Comparison of ENCODE assay signal across 8 cellular contexts in genomic region chr16:4803479-4804243, GRCh38. TPM values are rescaled to one million over a fixed set of nuclear protein-coding genes. Genes with fewer than 3 reads are reported as not detected.
DNase-seq lines count a peak whose midpoint lies in the region; ATAC-seq, FAIRE-seq and TF ChIP-seq lines count a peak whose summit lies in the region.

No MANE protein-coding gene starts in this region.

- FAIRE-seq in HepG2 (lab: Jason Lieb, UNC) = no peak

- POLR2A ChIA-PET in HepG2 (lab: Yijun Ruan, JAX) = interaction anchor here (1.3 kb wide), 1 partner anchor 69 kb away, joined by 5 read pairs; the partner anchor contains the start of genes ANKS3 and DNAAF8

- H3K9me3 ChIP-seq in HepG2 (ENCODE audit: low read length) = no peaks in the 10 kb centered on the region
- H3K9me3 ChIP-seq in right lobe of liver = no peaks in the 10 kb centered on the region
- no peaks in the 10 kb centered on the region for H3K9me3 ChIP-seq in upper lobe of left lung

- no TSS peak for BruUV-seq in HepG2 (replicated peaks; lab: Mats Ljungman, UMichigan)

- peaks cover 25% of the 10 kb centered on the region for H3K36me3 Mint-ChIP-seq in activated T-helper 2 cell treated with anti-CD3 and anti-CD28 coated beads, Interferon-gamma antibody, Interleukin-2, Interleukin-4, amounts not matched to agents 10 μg/mL and 5 μg/mL and 100 μg/mL, durations not matched to agents 14 hours and 24 hours and 36 hours (ENCODE audit: low read depth)

- no peak overlapping the region for H3K18ac ChIP-seq in mesendoderm (ENCODE audit: low read length)

- H3K27ac Mint-ChIP-seq in activated T-helper 2 cell treated with anti-CD3 and anti-CD28 coated beads, Interferon-gamma antibody, Interleukin-2, Interleukin-4, amounts not matched to agents 10 μg/mL and 5 μg/mL and 100 μg/mL, durations not matched to agents 14 hours and 24 hours and 36 hours = no peak overlapping the region

- H3K79me1 ChIP-seq in mesendoderm (ENCODE audit: low read length) = no peaks in the 10 kb centered on the region

- WGBS in HepG2 (ENCODE audit: low lambda C conversion rate) = 89% methylated on average over 19 of the region's 19 CpGs
- 58% methylated on average over 14 of the region's 19 CpGs for WGBS in right lobe of liver (ENCODE audit: insufficient coverage, low coverage, low lambda C conversion rate, missing lambda C conversion rate)
- no CpG with 5 or more reads among the region's 19 CpGs for WGBS in mesendoderm (ENCODE audit: extremely low coverage, insufficient coverage, low lambda C conversion rate)
- WGBS in upper lobe of left lung, 2 donors = 62 to 65% methylated on average over 19 of the region's 19 CpGs

- H3K79me2 ChIP-seq in HepG2 (ENCODE audit: insufficient read depth, low read length) = no peaks in the 10 kb centered on the region
- H3K79me2 ChIP-seq in mesendoderm (ENCODE audit: control insufficient read depth, insufficient read depth, low read length) = no peaks in the 10 kb centered on the region

- no peak overlapping the region for H2AK5ac ChIP-seq in mesendoderm (ENCODE audit: low read length)

- peak overlapping the region; percentile 25 for H3K56ac ChIP-seq in mesendoderm (ENCODE audit: low read length)

- TF ChIP-seq POLR2A in HepG2 (IDR thresholded peaks at IDR 0.05; ENCODE audit: insufficient read depth in 1 of 2, low read depth in 2 of 2, low read length in 2 of 2) = no peak
- no peak for TF ChIP-seq POLR2A in right lobe of liver (IDR thresholded peaks at IDR 0.05)
- TF ChIP-seq POLR2A in upper lobe of left lung (IDR thresholded peaks at IDR 0.05) = no peak

- H3K4me1 ChIP-seq in HepG2 (ENCODE audit: insufficient read depth, low read length) (peaks cover 24% of the 10 kb centered on the region), right lobe of liver (peaks cover 0 to 12% (median under 1%) of the 10 kb centered on the region in 4 donors), mesendoderm (ENCODE audit: control insufficient read depth, low read depth, low read length) (no peaks in the 10 kb centered on the region), upper lobe of left lung (peaks cover 15 to 37% (median 26%) of the 10 kb centered on the region in 4 donors)

- peak overlapping the region; percentile 63 for H3K4me3 Mint-ChIP-seq in activated T-helper 2 cell treated with anti-CD3 and anti-CD28 coated beads, Interferon-gamma antibody, Interleukin-2, Interleukin-4, amounts not matched to agents 10 μg/mL and 5 μg/mL and 100 μg/mL, durations not matched to agents 14 hours and 24 hours and 36 hours (ENCODE audit: low read depth)

- H3K4me3 ChIP-seq in HepG2 (replicated peaks in 1 of 3; ENCODE audit: insufficient read depth in 1 of 3, low read depth in 2 of 3, low read length in 3 of 3) (peak overlapping the region in 1 of 3 experiments; percentile 88; a peak in 3 of 6 replicates), right lobe of liver (peak overlapping the region in 1 of 3 donors; percentile 99), mesendoderm (ENCODE audit: low read length) (no peak overlapping the region), upper lobe of left lung (peak overlapping the region in 2 of 4 donors; percentile 88 to 94)

- no peak overlapping the region for H3K23ac ChIP-seq in mesendoderm (ENCODE audit: low read length)

- H3K9me3 Mint-ChIP-seq in activated T-helper 2 cell treated with anti-CD3 and anti-CD28 coated beads, Interferon-gamma antibody, Interleukin-2, Interleukin-4, amounts not matched to agents 10 μg/mL and 5 μg/mL and 100 μg/mL, durations not matched to agents 14 hours and 24 hours and 36 hours = no peaks in the 10 kb centered on the region

- no peak overlapping the region for H2BK120ac ChIP-seq in mesendoderm (ENCODE audit: low read depth, low read length)

- no peak overlapping the region for H3K9ac ChIP-seq in HepG2 (ENCODE audit: insufficient read depth, low read depth, low read length)
- no peak overlapping the region for H3K9ac ChIP-seq in mesendoderm (ENCODE audit: low read length)

- H2BK15ac ChIP-seq in mesendoderm (replicated peaks; ENCODE audit: low read depth) = no peak overlapping the region

- TF ChIP-seq CTCF in HepG2 (CRISPR knock-in tag; IDR thresholded peaks at IDR 0.05) = no peak
- TF ChIP-seq CTCF in right lobe of liver (IDR thresholded peaks at IDR 0.05) = no peak
- TF ChIP-seq CTCF in upper lobe of left lung (IDR thresholded peaks at IDR 0.05) = no peak

- no peak overlapping the region for H3K4ac ChIP-seq in mesendoderm (ENCODE audit: low read depth, low read length)

- intact Hi-C loops in HepG2 (cut with micrococcal nuclease; ENCODE audit: unreplicated experiment) = loop anchor here (2.0 to 5.0 kb wide), 2 partner anchors 37 to 71 kb away; partner anchors contain the start of genes ANKS3, DNAAF8 and ZNF500
- intact Hi-C loops in right lobe of liver (cut with DNase I) = no loop called here
- intact Hi-C loops in activated T-helper 2 cell treated with anti-CD3 and anti-CD28 coated beads, Interferon-gamma antibody, Interleukin-2, Interleukin-4, amounts not matched to agents 10 μg/mL and 5 μg/mL and 100 μg/mL, durations not matched to agents 14 hours and 24 hours and 36 hours (cut with micrococcal nuclease) = loop anchor here (2.0 kb wide), 2 partner anchors 43 to 69 kb away; partner anchors contain the start of genes ANKS3, DNAAF8, GLYR1 and UBN1

- in situ Hi-C loops in HepG2 (cut with HindIII; ENCODE audit: extremely low pct_ligation_motif_present, low pct_unique_long_range_greater_than_20kb) = no loop called here

- no peak overlapping the region for H2AFZ ChIP-seq in HepG2 (ENCODE audit: low read length)

- H4K5ac ChIP-seq in mesendoderm (ENCODE audit: low read length) = no peak overlapping the region

- DNase-seq in HepG2 (ENCODE audit: low spot score) (no peak), right lobe of liver (no peak), mesendoderm (no peak), NAMALWA (ENCODE audit: low spot score) (no peak), upper lobe of left lung (no peak)
- no peak for DNase-seq in activated T-helper 2 cell treated with anti-CD3 and anti-CD28 coated beads, Interferon-gamma antibody, Interleukin-2, Interleukin-4, amounts not matched to agents 10 μg/mL and 5 μg/mL and 100 μg/mL, durations not matched to agents 14 hours and 24 hours and 36 hours (ENCODE audit: low spot score)

- H4K8ac ChIP-seq in mesendoderm (ENCODE audit: low read depth, low read length) = no peak overlapping the region

- TF ChIP-seq EP300 in HepG2 (IDR thresholded peaks at IDR 0.05; ENCODE audit: low read depth in 2 of 2, low read length in 2 of 2) (no peak), HepG2 (CRISPR knock-in tag; IDR thresholded peaks at IDR 0.05; ENCODE audit: borderline replicate concordance) (no peak), upper lobe of left lung (IDR thresholded peaks at IDR 0.05) (no peak)

- no peaks in the 10 kb centered on the region for H3K27me3 ChIP-seq in HepG2 (ENCODE audit: control insufficient read depth in 1 of 2, insufficient read depth in 2 of 2, low read length in 2 of 2)
- H3K27me3 ChIP-seq in right lobe of liver = no peaks in the 10 kb centered on the region
- no peaks in the 10 kb centered on the region for H3K27me3 ChIP-seq in mesendoderm (ENCODE audit: insufficient read depth, low read length, poor library complexity)
- H3K27me3 ChIP-seq in upper lobe of left lung = no peaks in the 10 kb centered on the region

- no peaks in the 10 kb centered on the region for H4K20me1 ChIP-seq in HepG2 (ENCODE audit: insufficient read depth, low read length)

- CTCF ChIA-PET in HepG2 (lab: Yijun Ruan, JAX; ENCODE audit: low intra/inter-chr PET ratio, low total read pairs) = no interaction called here

- H3K36me3 ChIP-seq in HepG2 (replicated peaks in 1 of 2; ENCODE audit: control insufficient read depth in 1 of 2, insufficient read depth in 2 of 2, low read length in 2 of 2) (peaks cover under 1 to 32% of the 10 kb centered on the region in 2 experiments; a peak in 4 of 5 replicates), right lobe of liver (peaks cover 0 to 29% (median 7%) of the 10 kb centered on the region in 4 donors), mesendoderm (ENCODE audit: control insufficient read depth, insufficient read depth, low read length) (peaks cover 3% of the 10 kb centered on the region), upper lobe of left lung (peaks cover 0 to 51% (median 37%) of the 10 kb centered on the region in 4 donors)

- H3K4me1 Mint-ChIP-seq in activated T-helper 2 cell treated with anti-CD3 and anti-CD28 coated beads, Interferon-gamma antibody, Interleukin-2, Interleukin-4, amounts not matched to agents 10 μg/mL and 5 μg/mL and 100 μg/mL, durations not matched to agents 14 hours and 24 hours and 36 hours (ENCODE audit: low read depth) = peaks cover 5% of the 10 kb centered on the region

- TF ChIP-seq RAD21 in HepG2 (CRISPR knock-in tag; IDR thresholded peaks at IDR 0.05) = no peak

- H3K4me2 ChIP-seq in HepG2 (ENCODE audit: low read depth, low read length) = peak overlapping the region; percentile 93
- no peak overlapping the region for H3K4me2 ChIP-seq in mesendoderm (ENCODE audit: low read length)

- H2BK5ac ChIP-seq in mesendoderm (ENCODE audit: low read length) = no peak overlapping the region

- no peaks in the 10 kb centered on the region for H3K27me3 Mint-ChIP-seq in activated T-helper 2 cell treated with anti-CD3 and anti-CD28 coated beads, Interferon-gamma antibody, Interleukin-2, Interleukin-4, amounts not matched to agents 10 μg/mL and 5 μg/mL and 100 μg/mL, durations not matched to agents 14 hours and 24 hours and 36 hours (ENCODE audit: low read depth)

- no peak for ATAC-seq in HepG2
- no peak for ATAC-seq in right lobe of liver
- ATAC-seq in upper lobe of left lung (ENCODE audit: low FRiP score in 2 of 2) = no peak
- ATAC-seq in GM21423 (IDR thresholded peaks at IDR 0.05; ENCODE audit: unreplicated experiment) = no peak
- no peak for ATAC-seq in activated CD4-positive, CD25-positive, alpha-beta regulatory T cell treated with anti-CD3 and anti-CD28 coated beads, Interleukin-2, amount 50 U/mL, for 24 hours

- peak overlapping the region; percentile 83 for H3K27ac ChIP-seq in HepG2 (ENCODE audit: extremely low read length, insufficient read depth, low read length)
- peak overlapping the region in 1 of 3 donors; percentile 81 for H3K27ac ChIP-seq in right lobe of liver
- no peak overlapping the region for H3K27ac ChIP-seq in mesendoderm (ENCODE audit: low read depth, low read length)
- peak overlapping the region in 2 of 4 donors; percentile 80 to 92 for H3K27ac ChIP-seq in upper lobe of left lung

RNA-seq across cellular contexts. Expression of gene ROGDI, which starts 1.2 kb away (rescaled TPM):
- total RNA-seq in HepG2 (2016; rRNA removed; fragmentation: Illumina TruSeq; extraction: Trizol) (16.8 and 19.2 TPM in 2 replicates), right lobe of liver (10 to 100 TPM in 5 of 6 experiments, 1 to 10 TPM in 1; 8.3 to 24.2 (median 14.0) TPM), upper lobe of left lung (10 to 100 TPM; 19.2 to 59.7 (median 33.1) TPM)
- total RNA-seq in HepG2 (2016; cell fraction: cytosol; rRNA removed; fragmentation: Illumina TruSeq; extraction: Trizol; ENCODE audit: low read depth) = 22.3 and 22.8 TPM in 2 replicates
- total RNA-seq in HepG2 (2016; cell fraction: insoluble cytoplasmic fraction; rRNA removed; fragmentation: Illumina TruSeq; extraction: Trizol) = 15.4 and 17.5 TPM in 2 replicates
- total RNA-seq in HepG2 (2016; cell fraction: membrane; rRNA removed; fragmentation: Illumina TruSeq; extraction: Trizol) = 24.2 and 30.2 TPM in 2 replicates
- total RNA-seq in HepG2 (2016; cell fraction: nucleus; rRNA removed; fragmentation: Illumina TruSeq; extraction: Trizol) = 11.4 and 14.7 TPM in 2 replicates
- 42.1 and 55.9 TPM in 2 replicates for polyA plus RNA-seq in HepG2 (2011; rRNA removed)
- polyA plus RNA-seq in HepG2 (2011; cell fraction: cytosol; rRNA removed) = 28.6 and 42.0 TPM in 2 replicates
- 210 and 224 TPM in 2 replicates for polyA plus RNA-seq in HepG2 (2011; cell fraction: nucleus; rRNA removed)
- 19.5 and 23.7 TPM in 2 replicates for polyA plus RNA-seq in HepG2 (2012)
- 25.8 and 30.9 TPM in 2 replicates for polyA plus RNA-seq in HepG2 (2016; cell fraction: cytosol; fragmentation: Illumina TruSeq; extraction: Trizol; ENCODE audit: low read depth)
- 20.1 TPM in 2 replicates for polyA plus RNA-seq in HepG2 (2016; cell fraction: insoluble cytoplasmic fraction; fragmentation: Illumina TruSeq; extraction: Trizol; ENCODE audit: low read depth)
- 27.7 and 34.1 TPM in 2 replicates for polyA plus RNA-seq in HepG2 (2016; cell fraction: membrane; fragmentation: Illumina TruSeq; extraction: Trizol; ENCODE audit: low read depth)
- 40.1 and 43.8 TPM in 2 replicates for polyA plus RNA-seq in HepG2 (2016; cell fraction: nucleus; fragmentation: Illumina TruSeq; extraction: Trizol; ENCODE audit: insufficient read depth, low read depth)
- 13.8 and 24.1 TPM in 2 replicates for polyA minus RNA-seq in HepG2 (2011; rRNA and poly(A)+ RNA removed; ENCODE audit: low replicate concordance)
- 7.8 and 9.9 TPM in 2 replicates for polyA minus RNA-seq in HepG2 (2011; cell fraction: cytosol; rRNA and poly(A)+ RNA removed)
- 13.5 and 14.2 TPM in 2 replicates for polyA minus RNA-seq in HepG2 (2011; cell fraction: nucleus; rRNA and poly(A)+ RNA removed)
- 5.1 and 5.5 TPM in 2 replicates for total RNA-seq in activated T-helper 2 cell treated with anti-CD3 and anti-CD28 coated beads, Interferon-gamma antibody, Interleukin-2, Interleukin-4, amounts not matched to agents 10 μg/mL and 5 μg/mL and 100 μg/mL, durations not matched to agents 14 hours and 24 hours and 36 hours
- 27.4 TPM for polyA plus RNA-seq in mesendoderm (2013, experiment 1 of 2)
- 27.3 TPM for polyA plus RNA-seq in mesendoderm (2013, experiment 2 of 2)

RNA-seq across cellular contexts. Expression of gene SMIM22, which starts 8.5 kb away (rescaled TPM):
- total RNA-seq in HepG2 (2016; rRNA removed; fragmentation: Illumina TruSeq; extraction: Trizol) (not detected in 2 replicates), right lobe of liver (under 1 TPM in 2 of 6 experiments, not detected in 4; 0.44 to 0.95 TPM), upper lobe of left lung (10 to 100 TPM in 5 of 6 donors, 1 to 10 TPM in 1; 5.2 to 71.0 (median 36.6) TPM)
- total RNA-seq in HepG2 (2016; cell fraction: cytosol; rRNA removed; fragmentation: Illumina TruSeq; extraction: Trizol; ENCODE audit: low read depth) = not detected in 2 replicates
- total RNA-seq in HepG2 (2016; cell fraction: insoluble cytoplasmic fraction; rRNA removed; fragmentation: Illumina TruSeq; extraction: Trizol) = not detected in 2 replicates
- not detected in 2 replicates for total RNA-seq in HepG2 (2016; cell fraction: membrane; rRNA removed; fragmentation: Illumina TruSeq; extraction: Trizol)
- not detected in 2 replicates for total RNA-seq in HepG2 (2016; cell fraction: nucleus; rRNA removed; fragmentation: Illumina TruSeq; extraction: Trizol)
- not detected in 2 replicates for polyA plus RNA-seq in HepG2 (2011; rRNA removed)
- polyA plus RNA-seq in HepG2 (2011; cell fraction: cytosol; rRNA removed) = not detected in 2 replicates
- not detected in 2 replicates for polyA plus RNA-seq in HepG2 (2011; cell fraction: nucleus; rRNA removed)
- 0.52 TPM in 1 of 2 replicates, not detected in the other for polyA plus RNA-seq in HepG2 (2012)
- polyA plus RNA-seq in HepG2 (2016; cell fraction: cytosol; fragmentation: Illumina TruSeq; extraction: Trizol; ENCODE audit: low read depth) = not detected in 2 replicates
- not detected in 2 replicates for polyA plus RNA-seq in HepG2 (2016; cell fraction: insoluble cytoplasmic fraction; fragmentation: Illumina TruSeq; extraction: Trizol; ENCODE audit: low read depth)
- polyA plus RNA-seq in HepG2 (2016; cell fraction: membrane; fragmentation: Illumina TruSeq; extraction: Trizol; ENCODE audit: low read depth) = not detected in 2 replicates
- not detected in 2 replicates for polyA plus RNA-seq in HepG2 (2016; cell fraction: nucleus; fragmentation: Illumina TruSeq; extraction: Trizol; ENCODE audit: insufficient read depth, low read depth)
- polyA minus RNA-seq in HepG2 (2011; rRNA and poly(A)+ RNA removed; ENCODE audit: low replicate concordance) = not detected in 2 replicates
- not detected in 2 replicates for polyA minus RNA-seq in HepG2 (2011; cell fraction: cytosol; rRNA and poly(A)+ RNA removed)
- not detected in 2 replicates for polyA minus RNA-seq in HepG2 (2011; cell fraction: nucleus; rRNA and poly(A)+ RNA removed)
- not detected in 2 replicates for total RNA-seq in activated T-helper 2 cell treated with anti-CD3 and anti-CD28 coated beads, Interferon-gamma antibody, Interleukin-2, Interleukin-4, amounts not matched to agents 10 μg/mL and 5 μg/mL and 100 μg/mL, durations not matched to agents 14 hours and 24 hours and 36 hours
- 0.52 TPM for polyA plus RNA-seq in mesendoderm (2013, experiment 1 of 2)
- polyA plus RNA-seq in mesendoderm (2013, experiment 2 of 2) = 0.52 TPM

RNA-seq across cellular contexts. Expression of gene SEPTIN12, which starts 15.5 kb away (rescaled TPM):
- 0.22 TPM in 1 of 2 replicates, not detected in the other for total RNA-seq in HepG2 (2016; rRNA removed; fragmentation: Illumina TruSeq; extraction: Trizol)
- total RNA-seq in HepG2 (2016; cell fraction: cytosol; rRNA removed; fragmentation: Illumina TruSeq; extraction: Trizol; ENCODE audit: low read depth) = not detected in 2 replicates
- total RNA-seq in HepG2 (2016; cell fraction: insoluble cytoplasmic fraction; rRNA removed; fragmentation: Illumina TruSeq; extraction: Trizol) = not detected in 2 replicates
- not detected in 2 replicates for total RNA-seq in HepG2 (2016; cell fraction: membrane; rRNA removed; fragmentation: Illumina TruSeq; extraction: Trizol)
- not detected in 2 replicates for total RNA-seq in HepG2 (2016; cell fraction: nucleus; rRNA removed; fragmentation: Illumina TruSeq; extraction: Trizol)
- polyA plus RNA-seq in HepG2 (2011; rRNA removed) = 0.31 TPM in 1 of 2 replicates, not detected in the other
- polyA plus RNA-seq in HepG2 (2011; cell fraction: cytosol; rRNA removed) = not detected in 2 replicates
- 0.29 and 0.43 TPM in 2 replicates for polyA plus RNA-seq in HepG2 (2011; cell fraction: nucleus; rRNA removed)
- polyA plus RNA-seq in HepG2 (2012) = 0.50 TPM in 1 of 2 replicates, not detected in the other
- not detected in 2 replicates for polyA plus RNA-seq in HepG2 (2016; cell fraction: cytosol; fragmentation: Illumina TruSeq; extraction: Trizol; ENCODE audit: low read depth)
- polyA plus RNA-seq in HepG2 (2016; cell fraction: insoluble cytoplasmic fraction; fragmentation: Illumina TruSeq; extraction: Trizol; ENCODE audit: low read depth) = not detected in 2 replicates
- not detected in 2 replicates for polyA plus RNA-seq in HepG2 (2016; cell fraction: membrane; fragmentation: Illumina TruSeq; extraction: Trizol; ENCODE audit: low read depth)
- not detected in 2 replicates for polyA plus RNA-seq in HepG2 (2016; cell fraction: nucleus; fragmentation: Illumina TruSeq; extraction: Trizol; ENCODE audit: insufficient read depth, low read depth)
- 0.89 TPM in 1 of 2 replicates, not detected in the other for polyA minus RNA-seq in HepG2 (2011; rRNA and poly(A)+ RNA removed; ENCODE audit: low replicate concordance)
- not detected in 2 replicates for polyA minus RNA-seq in HepG2 (2011; cell fraction: cytosol; rRNA and poly(A)+ RNA removed)
- not detected in 2 replicates for polyA minus RNA-seq in HepG2 (2011; cell fraction: nucleus; rRNA and poly(A)+ RNA removed)
- total RNA-seq in right lobe of liver = not detected
- not detected in 2 replicates for total RNA-seq in activated T-helper 2 cell treated with anti-CD3 and anti-CD28 coated beads, Interferon-gamma antibody, Interleukin-2, Interleukin-4, amounts not matched to agents 10 μg/mL and 5 μg/mL and 100 μg/mL, durations not matched to agents 14 hours and 24 hours and 36 hours
- polyA plus RNA-seq in mesendoderm (2013, experiment 1 of 2) = 0.07 TPM
- 0.17 TPM for polyA plus RNA-seq in mesendoderm (2013, experiment 2 of 2)
- not detected for total RNA-seq in upper lobe of left lung

RNA-seq across cellular contexts. Expression of gene ZNF500, which starts 36.7 kb away (rescaled TPM):
- total RNA-seq in HepG2 (2016; rRNA removed; fragmentation: Illumina TruSeq; extraction: Trizol) = 8.1 and 12.2 TPM in 2 replicates
- total RNA-seq in HepG2 (2016; cell fraction: cytosol; rRNA removed; fragmentation: Illumina TruSeq; extraction: Trizol; ENCODE audit: low read depth) = 1.6 and 1.9 TPM in 2 replicates
- 8.1 and 12.2 TPM in 2 replicates for total RNA-seq in HepG2 (2016; cell fraction: insoluble cytoplasmic fraction; rRNA removed; fragmentation: Illumina TruSeq; extraction: Trizol)
- total RNA-seq in HepG2 (2016; cell fraction: membrane; rRNA removed; fragmentation: Illumina TruSeq; extraction: Trizol) = 3.8 and 4.4 TPM in 2 replicates
- 9.6 and 15.9 TPM in 2 replicates for total RNA-seq in HepG2 (2016; cell fraction: nucleus; rRNA removed; fragmentation: Illumina TruSeq; extraction: Trizol)
- polyA plus RNA-seq in HepG2 (2011; rRNA removed) = 6.1 and 7.4 TPM in 2 replicates
- polyA plus RNA-seq in HepG2 (2011; cell fraction: cytosol; rRNA removed) = 3.0 and 4.9 TPM in 2 replicates
- polyA plus RNA-seq in HepG2 (2011; cell fraction: nucleus; rRNA removed) = 17.2 and 20.4 TPM in 2 replicates
- polyA plus RNA-seq in HepG2 (2012) = 3.2 and 3.5 TPM in 2 replicates
- 0.76 and 0.78 TPM in 2 replicates for polyA plus RNA-seq in HepG2 (2016; cell fraction: cytosol; fragmentation: Illumina TruSeq; extraction: Trizol; ENCODE audit: low read depth)
- polyA plus RNA-seq in HepG2 (2016; cell fraction: insoluble cytoplasmic fraction; fragmentation: Illumina TruSeq; extraction: Trizol; ENCODE audit: low read depth) = 5.1 and 5.9 TPM in 2 replicates
- polyA plus RNA-seq in HepG2 (2016; cell fraction: membrane; fragmentation: Illumina TruSeq; extraction: Trizol; ENCODE audit: low read depth) = 1.9 and 2.5 TPM in 2 replicates
- 19.3 and 24.8 TPM in 2 replicates for polyA plus RNA-seq in HepG2 (2016; cell fraction: nucleus; fragmentation: Illumina TruSeq; extraction: Trizol; ENCODE audit: insufficient read depth, low read depth)
- polyA minus RNA-seq in HepG2 (2011; rRNA and poly(A)+ RNA removed; ENCODE audit: low replicate concordance) = 17.1 and 19.6 TPM in 2 replicates
- 2.6 and 3.3 TPM in 2 replicates for polyA minus RNA-seq in HepG2 (2011; cell fraction: cytosol; rRNA and poly(A)+ RNA removed)
- 11.8 and 12.1 TPM in 2 replicates for polyA minus RNA-seq in HepG2 (2011; cell fraction: nucleus; rRNA and poly(A)+ RNA removed)
- 1 to 10 TPM; 4.5 to 6.6 (median 5.8) TPM for total RNA-seq in right lobe of liver
- total RNA-seq in activated T-helper 2 cell treated with anti-CD3 and anti-CD28 coated beads, Interferon-gamma antibody, Interleukin-2, Interleukin-4, amounts not matched to agents 10 μg/mL and 5 μg/mL and 100 μg/mL, durations not matched to agents 14 hours and 24 hours and 36 hours = 16.6 and 18.1 TPM in 2 replicates
- polyA plus RNA-seq in mesendoderm (2013, experiment 1 of 2) = 4.7 TPM
- 4.4 TPM for polyA plus RNA-seq in mesendoderm (2013, experiment 2 of 2)
- total RNA-seq in upper lobe of left lung = 10 to 100 TPM; 10.1 to 17.5 (median 13.2) TPM

RNA-seq across cellular contexts. Expression of gene GLYR1, which starts 43.4 kb away (rescaled TPM):
- total RNA-seq in HepG2 (2016; rRNA removed; fragmentation: Illumina TruSeq; extraction: Trizol) (48.7 and 65.0 TPM in 2 replicates), right lobe of liver (10 to 100 TPM; 33.1 to 55.2 (median 51.2) TPM), upper lobe of left lung (100 to 1,000 TPM in 1 of 6 donors, 10 to 100 TPM in 5; 67.8 to 110 (median 90.6) TPM)
- total RNA-seq in HepG2 (2016; cell fraction: cytosol; rRNA removed; fragmentation: Illumina TruSeq; extraction: Trizol; ENCODE audit: low read depth) = 15.9 and 19.4 TPM in 2 replicates
- 45.2 and 62.7 TPM in 2 replicates for total RNA-seq in HepG2 (2016; cell fraction: insoluble cytoplasmic fraction; rRNA removed; fragmentation: Illumina TruSeq; extraction: Trizol)
- total RNA-seq in HepG2 (2016; cell fraction: membrane; rRNA removed; fragmentation: Illumina TruSeq; extraction: Trizol) = 15.9 and 18.0 TPM in 2 replicates
- 42.0 and 52.4 TPM in 2 replicates for total RNA-seq in HepG2 (2016; cell fraction: nucleus; rRNA removed; fragmentation: Illumina TruSeq; extraction: Trizol)
- 28.3 and 35.0 TPM in 2 replicates for polyA plus RNA-seq in HepG2 (2011; rRNA removed)
- 19.7 and 20.6 TPM in 2 replicates for polyA plus RNA-seq in HepG2 (2011; cell fraction: cytosol; rRNA removed)
- polyA plus RNA-seq in HepG2 (2011; cell fraction: nucleus; rRNA removed) = 37.8 and 42.0 TPM in 2 replicates
- 24.7 and 35.3 TPM in 2 replicates for polyA plus RNA-seq in HepG2 (2012)
- 5.7 and 7.1 TPM in 2 replicates for polyA plus RNA-seq in HepG2 (2016; cell fraction: cytosol; fragmentation: Illumina TruSeq; extraction: Trizol; ENCODE audit: low read depth)
- 52.7 and 61.5 TPM in 2 replicates for polyA plus RNA-seq in HepG2 (2016; cell fraction: insoluble cytoplasmic fraction; fragmentation: Illumina TruSeq; extraction: Trizol; ENCODE audit: low read depth)
- 9.9 and 13.3 TPM in 2 replicates for polyA plus RNA-seq in HepG2 (2016; cell fraction: membrane; fragmentation: Illumina TruSeq; extraction: Trizol; ENCODE audit: low read depth)
- polyA plus RNA-seq in HepG2 (2016; cell fraction: nucleus; fragmentation: Illumina TruSeq; extraction: Trizol; ENCODE audit: insufficient read depth, low read depth) = 79.5 and 95.5 TPM in 2 replicates
- 31.8 and 71.0 TPM in 2 replicates for polyA minus RNA-seq in HepG2 (2011; rRNA and poly(A)+ RNA removed; ENCODE audit: low replicate concordance)
- polyA minus RNA-seq in HepG2 (2011; cell fraction: cytosol; rRNA and poly(A)+ RNA removed) = 7.9 and 8.7 TPM in 2 replicates
- 30.6 and 30.8 TPM in 2 replicates for polyA minus RNA-seq in HepG2 (2011; cell fraction: nucleus; rRNA and poly(A)+ RNA removed)
- 104 and 112 TPM in 2 replicates for total RNA-seq in activated T-helper 2 cell treated with anti-CD3 and anti-CD28 coated beads, Interferon-gamma antibody, Interleukin-2, Interleukin-4, amounts not matched to agents 10 μg/mL and 5 μg/mL and 100 μg/mL, durations not matched to agents 14 hours and 24 hours and 36 hours
- polyA plus RNA-seq in mesendoderm (2013, experiment 1 of 2) = 76.4 TPM
- polyA plus RNA-seq in mesendoderm (2013, experiment 2 of 2) = 74.5 TPM

Comparison
In these comparisons a context has a peak if more than half of its experiments do, and no peak if none do; other contexts are left out.
1. intact Hi-C loops: an anchor here in HepG2 (2.0 to 5.0 kb wide) and activated T-helper 2 cell treated with anti-CD3 and anti-CD28 coated beads, Interferon-gamma antibody, Interleukin-2, Interleukin-4, amounts not matched to agents 10 μg/mL and 5 μg/mL and 100 μg/mL, durations not matched to agents 14 hours and 24 hours and 36 hours (2.0 kb wide); none called in right lobe of liver.